1 cellular context compared by ENCODE assay signal in genomic region chr5:149421834-149422233, GRCh38.
A peak's percentile ranks its signal among the peaks of the same experiment; 100 is the strongest.
TF ChIP-seq lines count a peak whose summit lies in the region.

No MANE protein-coding gene starts in this region.

TF ChIP-seq in H1, 55 proteins besides CTCF, POLR2A, EP300 and RAD21:
- TF ChIP-seq BCL11A (IDR thresholded peaks at IDR 0.05; ENCODE audit: low read depth in 2 of 2, low read length in 2 of 2) (no peak), PHF8 (conservative IDR thresholded peaks at IDR 0.05; ENCODE audit: low read depth, low read length) (no peak), CBX8 (IDR thresholded peaks at IDR 0.05; ENCODE audit: borderline replicate concordance, low read depth, low read length) (no peak), SIN3A (conservative IDR thresholded peaks at IDR 0.05 in 1 of 2, IDR thresholded peaks at IDR 0.05 in 1 of 2; ENCODE audit: low read depth in 1 of 2, low read length in 2 of 2) (no peak), KDM1A (IDR thresholded peaks at IDR 0.05; ENCODE audit: borderline replicate concordance, low read length) (peak; percentile 62; the same call in 1 of the 2 replicates)
